In genomic region chr6:30397697-30398096, GRCh38 we compare ENCODE assay signal across 1 cellular context.
TF ChIP-seq lines count a peak whose summit lies in the region.

No MANE protein-coding gene starts in this region.

TF ChIP-seq in WTC11, 78 proteins besides CTCF, POLR2A, EP300 and RAD21 (continued from another document):
- TF ChIP-seq STAT6 (CRISPR knock-in tag; conservative IDR thresholded peaks at IDR 0.05; ENCODE audit: low read depth) (no peak), SP1 (CRISPR knock-in tag; conservative IDR thresholded peaks at IDR 0.05) (no peak), ZNF671 (CRISPR knock-in tag; IDR thresholded peaks at IDR 0.05) (no peak), CBFB (CRISPR knock-in tag; IDR thresholded peaks at IDR 0.05; ENCODE audit: low read depth) (no peak), USF1 (CRISPR knock-in tag; IDR thresholded peaks at IDR 0.05) (no peak), GABPB1 (CRISPR knock-in tag; IDR thresholded peaks at IDR 0.05) (no peak), SMAD3 (CRISPR knock-in tag; IDR thresholded peaks at IDR 0.05; ENCODE audit: borderline replicate concordance) (no peak), ZNF138 (CRISPR knock-in tag; conservative IDR thresholded peaks at IDR 0.05) (no peak), NR1H2 (CRISPR knock-in tag; IDR thresholded peaks at IDR 0.05) (no peak), ZBTB21 (CRISPR knock-in tag; IDR thresholded peaks at IDR 0.05; ENCODE audit: borderline replicate concordance) (no peak), ATF1 (CRISPR knock-in tag; IDR thresholded peaks at IDR 0.05) (no peak), SOX15 (CRISPR knock-in tag; IDR thresholded peaks at IDR 0.05) (no peak), ZNF281 (CRISPR knock-in tag; IDR thresholded peaks at IDR 0.05) (no peak)
